Comparison of ENCODE assay signal across 18 cellular contexts in the genomic region with DNA sequence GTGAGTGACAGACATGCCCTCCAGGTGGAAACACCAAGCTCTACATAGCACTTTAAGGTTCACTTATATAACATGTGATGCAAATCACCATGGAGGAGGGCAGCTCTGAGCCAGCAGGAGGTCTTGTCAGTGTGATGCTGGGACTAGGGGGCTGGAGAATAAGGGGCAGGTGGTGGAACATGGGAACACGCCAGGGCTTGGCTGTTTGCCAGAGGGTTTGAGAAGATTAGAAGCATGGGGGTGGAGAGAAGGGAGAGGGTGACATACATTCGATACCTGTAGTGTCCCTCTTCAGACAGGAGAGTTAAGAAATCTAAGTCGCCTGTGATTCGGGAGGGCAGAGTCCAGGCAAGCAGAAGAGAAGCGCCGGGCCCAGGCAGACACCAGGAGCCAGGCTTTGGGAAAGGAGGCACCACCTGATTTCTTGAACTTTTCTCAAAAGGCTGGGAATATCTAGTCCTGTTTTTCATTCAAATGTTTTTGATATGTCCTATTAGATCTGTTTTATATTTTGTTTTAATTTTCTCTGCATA.
DNase-seq lines count a peak whose midpoint lies in the region; ATAC-seq and TF ChIP-seq lines count a peak whose summit lies in the region.
"Had no signal": no experiment of that assay in that cellular context is flagged by ENCODE, and none has a peak within 500 bp of the region (broad histone marks: within the 10 kb centered on the region; RNA-seq: fewer than 3 reads in every experiment).

No MANE protein-coding gene starts in this region.

- H3K27me3 ChIP-seq in Loucy (ENCODE audit: insufficient read depth, low read length, poor library complexity, severe bottlenecking): no peaks in the 10 kb centered on the region
- H3K27me3 ChIP-seq in effector memory CD4-positive, alpha-beta T cell (replicated peaks; ENCODE audit: control insufficient read depth, insufficient read depth, low read length, poor library complexity, severe bottlenecking): peaks cover 4% of the 10 kb centered on the region
- H3K27me3 ChIP-seq: body of pancreas, dorsolateral prefrontal cortex, sigmoid colon had no signal

- 0 out of 2 replicates have a peak overlapping the region, but pooled peaks have one; percentile 46 for H2AFZ ChIP-seq in Loucy (ENCODE audit: low read length)

- TF ChIP-seq CTCF in Loucy (conservative IDR thresholded peaks at IDR 0.05; ENCODE audit: low read length): no peak
- no peak for TF ChIP-seq CTCF in nephron (IDR thresholded peaks at IDR 0.05; ENCODE audit: unreplicated experiment in 3 of 3)

- ATAC-seq in GM18858 (IDR thresholded peaks at IDR 0.05; ENCODE audit: unreplicated experiment): no peak
- ATAC-seq: activated naive CD4-positive, alpha-beta T cell treated with anti-CD3 and anti-CD28 coated beads, Interleukin-2, amount 50 U/mL, for 72 hours had no signal

- no peaks in the 10 kb centered on the region for H3F3A ChIP-seq in Loucy (ENCODE audit: low read depth)

- no peak overlapping the region for H3K9ac ChIP-seq in Loucy (ENCODE audit: low read depth, low read length, poor library complexity, severe bottlenecking)

- no peak overlapping the region for H3K27ac ChIP-seq in effector memory CD4-positive, alpha-beta T cell (ENCODE audit: insufficient read depth, low read length, poor library complexity, severe bottlenecking)
- H3K27ac ChIP-seq: body of pancreas, esophagus squamous epithelium, thoracic aorta had no signal

- no peak overlapping the region for H3K4me2 ChIP-seq in Loucy (ENCODE audit: low read depth, low read length, poor library complexity, severe bottlenecking)

- no peaks in the 10 kb centered on the region for H3K9me3 ChIP-seq in Loucy (ENCODE audit: insufficient read depth, low read depth, low read length)
- no peaks in the 10 kb centered on the region for H3K9me3 ChIP-seq in effector memory CD4-positive, alpha-beta T cell (ENCODE audit: control insufficient read depth, low read length)
- H3K9me3 ChIP-seq: body of pancreas, esophagus squamous epithelium, sigmoid colon, thoracic aorta had no signal

- no peaks in the 10 kb centered on the region for H3K36me3 ChIP-seq in Loucy (ENCODE audit: insufficient read depth, low read length)
- H3K36me3 ChIP-seq in effector memory CD4-positive, alpha-beta T cell (ENCODE audit: control insufficient read depth, insufficient read depth, low read length): no peaks in the 10 kb centered on the region
- H3K36me3 ChIP-seq: esophagus squamous epithelium, sigmoid colon, thoracic aorta had no signal

- DNase-seq in NCI-H2029 treated with DMSO at 0.1 percent for 48 hours (lab: John Stamatoyannopoulos, UW): peak; percentile 43
- DNase-seq in NCI-H82 treated with DMSO at 0.1 percent for 48 hours (lab: John Stamatoyannopoulos, UW; ENCODE audit: unreplicated experiment): peak; percentile 98
- no peak for DNase-seq in effector memory CD4-positive, alpha-beta T cell
- no peak for DNase-seq in GM19240 (ENCODE audit: insufficient read length, low spot score)
- DNase-seq: activated CD4-positive, alpha-beta T cell treated with anti-CD3 and anti-CD28 coated beads for 48 hours; EL; esophagus squamous epithelium; glutamatergic neuron; Right ventricle myocardium superior had no signal

- H3K4me1 Mint-ChIP-seq in nephron: no peaks in the 10 kb centered on the region

- H3K27me3 Mint-ChIP-seq in nephron (ENCODE audit: low read depth): peaks cover 4% of the 10 kb centered on the region

- H3K4me3 Mint-ChIP-seq in nephron: no peak overlapping the region
- H3K4me3 Mint-ChIP-seq: T-helper 2 cell treated with Interferon-gamma antibody and Interleukin-4, amounts not matched to agents 5 μg/mL and 100 μg/mL, for 36 hours had no signal

- H3K9me3 Mint-ChIP-seq in nephron: no peaks in the 10 kb centered on the region
- H3K9me3 Mint-ChIP-seq: activated naive CD4-positive, alpha-beta T cell treated with anti-CD3 and anti-CD28 coated beads, Interleukin-2, amount 50 U/mL, for 72 hours; T-helper 2 cell treated with Interferon-gamma antibody and Interleukin-4, amounts not matched to agents 5 μg/mL and 100 μg/mL, for 36 hours had no signal

- no peaks in the 10 kb centered on the region for H4K20me1 ChIP-seq in Loucy (ENCODE audit: insufficient read depth, low read length, poor library complexity, severe bottlenecking)

- H3K27ac Mint-ChIP-seq in nephron: peak overlapping the region in 2 of 3 experiments; percentile 8 to 36
- H3K27ac Mint-ChIP-seq: activated naive CD4-positive, alpha-beta T cell treated with anti-CD3 and anti-CD28 coated beads, Interleukin-2, amount 50 U/mL, for 72 hours; T-helper 2 cell treated with Interferon-gamma antibody and Interleukin-4, amounts not matched to agents 5 μg/mL and 100 μg/mL, for 36 hours had no signal

- H3K36me3 Mint-ChIP-seq in nephron (ENCODE audit: low read depth): no peaks in the 10 kb centered on the region
- H3K36me3 Mint-ChIP-seq: activated naive CD4-positive, alpha-beta T cell treated with anti-CD3 and anti-CD28 coated beads, Interleukin-2, amount 50 U/mL, for 72 hours had no signal

- no peak overlapping the region for H3K4me3 ChIP-seq in Loucy (ENCODE audit: low read length, poor library complexity, severe bottlenecking)
- no peak overlapping the region for H3K4me3 ChIP-seq in effector memory CD4-positive, alpha-beta T cell (ENCODE audit: insufficient read depth, low read depth, low read length, poor library complexity, severe bottlenecking)
- H3K4me3 ChIP-seq: body of pancreas, esophagus squamous epithelium, sigmoid colon, thoracic aorta had no signal

- no peaks in the 10 kb centered on the region for H3K79me2 ChIP-seq in Loucy (ENCODE audit: insufficient read depth, low read length)

- H3K9me2 ChIP-seq in Loucy (replicated peaks; ENCODE audit: low read depth, low read length): no peaks in the 10 kb centered on the region

- H3K4me1 ChIP-seq in Loucy (ENCODE audit: insufficient read depth, low read length, poor library complexity, severe bottlenecking): peaks cover 2% of the 10 kb centered on the region
- no peaks in the 10 kb centered on the region for H3K4me1 ChIP-seq in effector memory CD4-positive, alpha-beta T cell (ENCODE audit: control insufficient read depth, insufficient read depth, low read length, poor library complexity, severe bottlenecking)
- H3K4me1 ChIP-seq: body of pancreas had no signal

Comparison
In these comparisons a context has a peak if more than half of its experiments do, and no peak if none do; other contexts are left out.
1. DNase-seq: peak in NCI-H2029 treated with DMSO at 0.1 percent for 48 hours (single experiment) and NCI-H82 treated with DMSO at 0.1 percent for 48 hours (single experiment); none in effector memory CD4-positive, alpha-beta T cell (0 of 3) and GM19240 (single experiment).